Comparison of ENCODE assay signal across 16 cellular contexts in genomic region chr6:144364208-144364718, GRCh38.
DNase-seq lines count a peak whose midpoint lies in the region; ATAC-seq, FAIRE-seq and TF ChIP-seq lines count a peak whose summit lies in the region.
"Had no signal": no experiment of that assay in that cellular context is flagged by ENCODE, and none has a peak within 500 bp of the region (broad histone marks: within the 10 kb centered on the region; RNA-seq: fewer than 3 reads in every experiment).

No MANE protein-coding gene starts in this region.

- H3K79me2 ChIP-seq in HepG2 (ENCODE audit: insufficient read depth, low read length) = peaks cover 89% of the 10 kb centered on the region

- H3K27me3 ChIP-seq in HepG2 (ENCODE audit: control insufficient read depth in 1 of 2, insufficient read depth in 2 of 2, low read length in 2 of 2) (no peaks in the 10 kb centered on the region), subcutaneous abdominal adipose tissue (ENCODE audit: control insufficient read depth in 5 of 5, insufficient read depth in 4 of 5, low read length in 5 of 5) (no peaks in the 10 kb centered on the region)
- H3K27me3 ChIP-seq: foreskin keratinocyte had no signal

- peaks cover 45% of the 10 kb centered on the region for H3K4me1 ChIP-seq in HepG2 (ENCODE audit: insufficient read depth, low read length)
- H3K4me1 ChIP-seq in subcutaneous abdominal adipose tissue (ENCODE audit: control insufficient read depth in 5 of 5, insufficient read depth in 5 of 5, low read length in 5 of 5) = peaks cover 3 to 49% (median 43%) of the 10 kb centered on the region in 5 donors
- H3K4me1 ChIP-seq: foreskin keratinocyte had no signal

- no peak for TF ChIP-seq CTCF in HepG2 (CRISPR knock-in tag; IDR thresholded peaks at IDR 0.05)

- H3K4me2 ChIP-seq in HepG2 (ENCODE audit: low read depth, low read length) = no peak overlapping the region

- no peaks in the 10 kb centered on the region for H3K27me3 Mint-ChIP-seq in activated naive CD4-positive, alpha-beta T cell treated with anti-CD3 and anti-CD28 coated beads for 36 hours (ENCODE audit: low read depth)
- H3K27me3 Mint-ChIP-seq: IgD-negative memory B cell had no signal

- no peak for TF ChIP-seq EP300 in HepG2 (IDR thresholded peaks at IDR 0.05; ENCODE audit: low read depth in 2 of 2, low read length in 2 of 2)
- TF ChIP-seq EP300 in HepG2 (CRISPR knock-in tag; IDR thresholded peaks at IDR 0.05; ENCODE audit: borderline replicate concordance) = no peak

- H3K9me3 Mint-ChIP-seq in activated naive CD4-positive, alpha-beta T cell treated with anti-CD3 and anti-CD28 coated beads for 36 hours = no peaks in the 10 kb centered on the region
- H3K9me3 Mint-ChIP-seq: IgD-negative memory B cell, neural crest cell had no signal

- H3K4me3 Mint-ChIP-seq in activated naive CD4-positive, alpha-beta T cell treated with anti-CD3 and anti-CD28 coated beads for 36 hours = no peak overlapping the region
- H3K4me3 Mint-ChIP-seq: neural crest cell had no signal

- FAIRE-seq in HepG2 (lab: Jason Lieb, UNC) = no peak
- FAIRE-seq: islet of Langerhans had no signal

- H2AFZ ChIP-seq in HepG2 (ENCODE audit: low read length) = no peak overlapping the region

- peaks cover 5% of the 10 kb centered on the region for H3K36me3 Mint-ChIP-seq in activated naive CD4-positive, alpha-beta T cell treated with anti-CD3 and anti-CD28 coated beads for 36 hours (ENCODE audit: low read depth)

- H3K9me3 ChIP-seq in HepG2 (ENCODE audit: low read length) = no peaks in the 10 kb centered on the region
- H3K9me3 ChIP-seq in subcutaneous abdominal adipose tissue (ENCODE audit: control insufficient read depth in 5 of 5, low read length in 5 of 5) = no peaks in the 10 kb centered on the region

- H3K9ac ChIP-seq in HepG2 (ENCODE audit: insufficient read depth, low read depth, low read length) (no peak overlapping the region), subcutaneous abdominal adipose tissue (ENCODE audit: low read length in 5 of 5) (no peak overlapping the region)

- no peak for TF ChIP-seq RAD21 in HepG2 (CRISPR knock-in tag; IDR thresholded peaks at IDR 0.05)

- no peak for ATAC-seq in HepG2
- ATAC-seq in GM19395 (IDR thresholded peaks at IDR 0.05; ENCODE audit: unreplicated experiment) = no peak
- ATAC-seq: foreskin keratinocyte had no signal

- peak overlapping the region; percentile 28 for H3K27ac ChIP-seq in HepG2 (ENCODE audit: extremely low read length, insufficient read depth, low read length)
- H3K27ac ChIP-seq in subcutaneous abdominal adipose tissue (ENCODE audit: low read depth, low read length) = peak overlapping the region; percentile 94
- H3K27ac ChIP-seq: foreskin keratinocyte had no signal

- peaks cover 5 to 8% of the 10 kb centered on the region in 2 experiments; a peak in 4 of 5 replicates for H3K36me3 ChIP-seq in HepG2 (replicated peaks in 1 of 2; ENCODE audit: control insufficient read depth in 1 of 2, insufficient read depth in 2 of 2, low read length in 2 of 2)
- no peaks in the 10 kb centered on the region for H3K36me3 ChIP-seq in subcutaneous abdominal adipose tissue (ENCODE audit: control insufficient read depth in 5 of 5, insufficient read depth in 5 of 5, low read length in 5 of 5)

- WGBS in HepG2 (ENCODE audit: low lambda C conversion rate) = 91% methylated on average over 7 of the region's 7 CpGs

- H3K27ac Mint-ChIP-seq in activated naive CD4-positive, alpha-beta T cell treated with anti-CD3 and anti-CD28 coated beads for 36 hours = peak overlapping the region; percentile 7

- no peak for TF ChIP-seq POLR2A in HepG2 (IDR thresholded peaks at IDR 0.05; ENCODE audit: insufficient read depth in 1 of 2, low read depth in 2 of 2, low read length in 2 of 2)

- BruUV-seq in HepG2 (replicated peaks; lab: Mats Ljungman, UMichigan) = no TSS peak

- H4K20me1 ChIP-seq in HepG2 (ENCODE audit: insufficient read depth, low read length) = peaks cover 54% of the 10 kb centered on the region

- intact Hi-C loops in activated naive CD4-positive, alpha-beta T cell treated with anti-CD3 and anti-CD28 coated beads for 36 hours (cut with micrococcal nuclease) = no loop called here
- intact Hi-C loops in HepG2 (cut with micrococcal nuclease; ENCODE audit: unreplicated experiment) = no loop called here

- H3K4me3 ChIP-seq in HepG2 (replicated peaks in 1 of 3; ENCODE audit: insufficient read depth in 1 of 3, low read depth in 2 of 3, low read length in 3 of 3) (no peak overlapping the region), subcutaneous abdominal adipose tissue (ENCODE audit: low read depth in 1 of 5, low read length in 5 of 5) (peak overlapping the region in 2 of 5 donors; percentile 12 to 28)
- H3K4me3 ChIP-seq: coronary artery had no signal

- in situ Hi-C loops in HepG2 (cut with HindIII; ENCODE audit: extremely low pct_ligation_motif_present, low pct_unique_long_range_greater_than_20kb) = no loop called here

- CTCF ChIA-PET in activated naive CD4-positive, alpha-beta T cell treated with anti-CD3 and anti-CD28 coated beads for 36 hours (lab: Charles Lee) = interaction anchor here (0.7 kb wide), 1 partner anchor 76 kb away, joined by 3 read pairs; no protein-coding TSS in a partner anchor
- CTCF ChIA-PET in HepG2 (lab: Yijun Ruan, JAX; ENCODE audit: low intra/inter-chr PET ratio, low total read pairs) = no interaction called here

- DNase-seq in activated naive CD4-positive, alpha-beta T cell treated with anti-CD3 and anti-CD28 coated beads for 36 hours = peak; percentile 29
- DNase-seq in activated naive CD4-positive, alpha-beta T cell treated with anti-CD3 and anti-CD28 coated beads, Interleukin-2, amount 50 U/mL, for 16 hours = no peak
- peak; percentile 16 for DNase-seq in NOMO-1 treated with dmso at 0.1 percent for 144 hours (lab: John Stamatoyannopoulos, UW; ENCODE audit: unreplicated experiment)
- DNase-seq in HepG2 (ENCODE audit: low spot score) = no peak
- no peak for DNase-seq in effector CD8-positive, alpha-beta T cell (lab: John Stamatoyannopoulos, UW)
- DNase-seq in KG1 (lab: John Stamatoyannopoulos, UW) = no peak
- DNase-seq: activated CD4-positive, alpha-beta T cell treated with anti-CD3 and anti-CD28 coated beads for 4 hours; foreskin keratinocyte; NCI-H2081 treated with DMSO at 0.1 percent for 48 hours; SW 1271 had no signal

- POLR2A ChIA-PET in HepG2 (lab: Yijun Ruan, JAX) = no interaction called here

- H3K4me1 Mint-ChIP-seq in activated naive CD4-positive, alpha-beta T cell treated with anti-CD3 and anti-CD28 coated beads for 36 hours (ENCODE audit: low read depth) = peaks cover 48% of the 10 kb centered on the region

TF ChIP-seq in HepG2, 621 proteins besides CTCF, POLR2A, EP300 and RAD21 (continues in another document):
- TF ChIP-seq ZNF775 (CRISPR knock-in tag; IDR thresholded peaks at IDR 0.05; ENCODE audit: borderline replicate concordance) = no peak
- TF ChIP-seq ZNF576 (CRISPR knock-in tag; IDR thresholded peaks at IDR 0.05) = no peak
- no peak for TF ChIP-seq FOXK1 (CRISPR knock-in tag; IDR thresholded peaks at IDR 0.05; ENCODE audit: borderline replicate concordance, low read depth)
- no peak for TF ChIP-seq GLMP (CRISPR knock-in tag; IDR thresholded peaks at IDR 0.05; ENCODE audit: borderline replicate concordance)
- TF ChIP-seq ZNF792 (CRISPR knock-in tag; IDR thresholded peaks at IDR 0.05) = no peak
- TF ChIP-seq SMC3 (IDR thresholded peaks at IDR 0.05; ENCODE audit: low read length) = no peak
- no peak for TF ChIP-seq EHMT2 (IDR thresholded peaks at IDR 0.05; ENCODE audit: borderline replicate concordance, low read depth, low read length)
- no peak for TF ChIP-seq SMARCC2 (IDR thresholded peaks at IDR 0.05)
- no peak for TF ChIP-seq FUBP1 (CRISPR knock-in tag; IDR thresholded peaks at IDR 0.05; ENCODE audit: borderline replicate concordance)
- TF ChIP-seq, protein P1, sequence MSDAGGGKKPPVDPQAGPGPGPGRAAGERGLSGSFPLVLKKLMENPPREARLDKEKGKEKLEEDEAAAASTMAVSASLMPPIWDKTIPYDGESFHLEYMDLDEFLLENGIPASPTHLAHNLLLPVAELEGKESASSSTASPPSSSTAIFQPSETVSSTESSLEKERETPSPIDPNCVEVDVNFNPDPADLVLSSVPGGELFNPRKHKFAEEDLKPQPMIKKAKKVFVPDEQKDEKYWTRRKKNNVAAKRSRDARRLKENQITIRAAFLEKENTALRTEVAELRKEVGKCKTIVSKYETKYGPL (CRISPR knock-in tag; IDR thresholded peaks at IDR 0.05) = no peak
- TF ChIP-seq TP53 (CRISPR knock-in tag; conservative IDR thresholded peaks at IDR 0.05) = no peak
- TF ChIP-seq SP5 (CRISPR knock-in tag; IDR thresholded peaks at IDR 0.05; ENCODE audit: borderline replicate concordance, low read depth) = no peak

Comparison
In these comparisons a context has a peak if more than half of its experiments do, and no peak if none do; other contexts are left out.
1. DNase-seq: peak in activated naive CD4-positive, alpha-beta T cell treated with anti-CD3 and anti-CD28 coated beads for 36 hours (single experiment) and NOMO-1 treated with dmso at 0.1 percent for 144 hours (single experiment); none in activated naive CD4-positive, alpha-beta T cell treated with anti-CD3 and anti-CD28 coated beads, Interleukin-2, amount 50 U/mL, for 16 hours (single experiment), HepG2 (single experiment), effector CD8-positive, alpha-beta T cell (single experiment) and KG1 (single experiment).